ENCODE assay signal across 16 cellular contexts in the genomic region with DNA sequence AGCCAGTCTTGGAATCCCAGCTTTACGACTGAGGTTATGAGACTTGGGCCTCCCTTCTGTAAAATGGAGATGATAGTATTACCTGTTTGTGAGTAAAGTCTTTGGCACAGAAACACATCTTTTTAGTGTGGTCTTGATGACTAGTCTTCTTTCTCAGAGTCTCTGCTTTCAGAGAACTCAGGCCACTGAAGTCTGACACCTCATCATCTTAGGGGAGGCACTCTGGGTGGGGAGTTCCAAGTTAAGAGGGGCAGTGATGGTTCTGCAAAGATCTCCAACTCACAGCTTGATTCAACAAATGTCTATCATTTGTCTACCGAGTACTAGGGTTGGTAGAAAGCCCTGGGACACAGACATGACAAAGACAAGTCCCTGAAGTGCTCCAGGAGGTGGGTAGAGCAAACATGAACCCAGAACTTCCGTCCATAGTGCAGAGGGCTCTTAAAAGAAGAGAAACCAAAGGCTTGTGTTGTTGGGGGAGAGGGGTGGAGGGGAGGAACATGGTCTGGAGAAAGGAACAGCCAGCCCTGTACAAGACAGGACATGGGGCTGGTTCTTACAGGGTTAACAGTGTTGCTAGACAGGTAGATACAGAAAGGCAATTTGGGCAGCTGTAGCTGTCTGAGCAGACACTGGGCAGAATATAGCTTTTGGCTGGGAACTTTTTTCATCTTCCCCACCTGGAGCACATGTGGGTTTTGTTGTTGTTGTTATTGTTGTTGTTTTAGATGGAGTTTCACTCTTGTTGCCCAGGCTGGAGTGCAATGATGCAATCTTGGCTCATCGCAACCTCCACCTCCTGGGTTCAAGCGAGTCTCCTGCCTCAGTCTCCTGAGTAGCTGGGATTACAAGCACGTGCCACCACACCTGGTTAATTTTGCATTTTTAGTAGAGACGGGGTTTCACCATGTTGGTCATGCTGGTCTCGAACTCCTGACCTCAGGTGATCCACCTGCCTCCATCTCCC. TPM values are rescaled to one million over a fixed set of nuclear protein-coding genes. Genes with fewer than 3 reads are reported as not detected.
A peak's percentile ranks its signal among the peaks of the same experiment; 100 is the strongest.
DNase-seq lines count a peak whose midpoint lies in the region; ATAC-seq, FAIRE-seq and TF ChIP-seq lines count a peak whose summit lies in the region.
"Had no signal": no experiment of that assay in that cellular context is flagged by ENCODE, and none has a peak within 500 bp of the region (broad histone marks: within the 10 kb centered on the region; RNA-seq: fewer than 3 reads in every experiment).

No MANE protein-coding gene starts in this region.

- peak; percentile 31; the same call in 1 of the 2 replicates for TF ChIP-seq CTCF in 22Rv1 (IDR thresholded peaks at IDR 0.05)
- TF ChIP-seq CTCF in LNCAP (IDR thresholded peaks at IDR 0.05), result 0 out of 2 replicates have a peak, but pooled peaks have one; percentile 0
- no peak for TF ChIP-seq CTCF in GM12878 (IDR thresholded peaks at IDR 0.05 in 2 of 3, conservative IDR thresholded peaks at IDR 0.05 in 1 of 3; ENCODE audit: control insufficient read depth in 2 of 3, extremely low read depth in 1 of 3, insufficient read depth in 1 of 3, low read depth in 3 of 3, low read length in 3 of 3)

- no peak for TF ChIP-seq RAD21 in GM12878 (IDR thresholded peaks at IDR 0.05; ENCODE audit: insufficient read depth, low read depth, low read length)

- POLR2A ChIA-PET in GM12878 (lab: Charles Lee), result interaction anchor here (0.6 kb wide), 1 partner anchor 12 kb away, joined by 3 read pairs; a partner anchor contains a TSS

- TF ChIP-seq EP300 in GM12878 (IDR thresholded peaks at IDR 0.05; ENCODE audit: borderline replicate concordance in 1 of 2, control insufficient read depth in 1 of 2, low read depth in 2 of 2, low read length in 2 of 2), result no peak

- H3K4me1 ChIP-seq in BLaER1 treated with 17β-estradiol and CSF1 and Interleukin-3, amounts not matched to agents 10 nM and 100 nM, result peaks cover 19 to 95% (median 63%) of the 10 kb centered on the region in 10 experiments
- H3K4me1 ChIP-seq in GM12878 (ENCODE audit: control insufficient read depth, insufficient read depth, low read length), result peaks cover 18% of the 10 kb centered on the region
- H3K4me1 ChIP-seq: foreskin keratinocyte had no signal

- CTCF ChIA-PET in GM12878 (lab: Yijun Ruan, JAX), result interaction anchor here (0.6 to 3.8 kb wide), 23 partner anchors 11 to 406 kb away, joined by 3 to 44 read pairs (median 3); a partner anchor contains a TSS

- H4K20me1 ChIP-seq in BLaER1 treated with 17β-estradiol and CSF1 and Interleukin-3, amounts not matched to agents 10 nM and 100 nM, result peaks cover 0 to 11% (median 0%) of the 10 kb centered on the region in 11 experiments; a peak in 4 of 22 replicates
- no peaks in the 10 kb centered on the region for H4K20me1 ChIP-seq in GM12878 (ENCODE audit: control insufficient read depth, insufficient read depth)

- peaks cover 0 to 24% (median 9%) of the 10 kb centered on the region in 11 experiments; a peak in 11 of 22 replicates for H3K36me3 ChIP-seq in BLaER1 treated with 17β-estradiol and CSF1 and Interleukin-3, amounts not matched to agents 10 nM and 100 nM
- H3K36me3 ChIP-seq in GM12878 (ENCODE audit: control insufficient read depth in 2 of 2, insufficient read depth in 2 of 2, low read length in 1 of 2), result no peaks in the 10 kb centered on the region
- H3K36me3 ChIP-seq: heart right ventricle, neural progenitor cell, transverse colon had no signal

- no peak overlapping the region for H3K4me3 ChIP-seq in BLaER1 treated with 17β-estradiol and CSF1 and Interleukin-3, amounts not matched to agents 10 nM and 100 nM
- H3K4me3 ChIP-seq in GM12878, result no peak overlapping the region
- H3K4me3 ChIP-seq: heart right ventricle, neural progenitor cell, transverse colon had no signal

- H3K27ac ChIP-seq in 22Rv1, result no peak overlapping the region
- peak overlapping the region in 8 of 11 experiments; percentile 29 to 99 (median 78); a peak in 13 of 22 replicates for H3K27ac ChIP-seq in BLaER1 treated with 17β-estradiol and CSF1 and Interleukin-3, amounts not matched to agents 10 nM and 100 nM
- H3K27ac ChIP-seq in GM12878 (ENCODE audit: control insufficient read depth, insufficient read depth), result no peak overlapping the region
- H3K27ac ChIP-seq: foreskin keratinocyte, neural progenitor cell had no signal

- FAIRE-seq in GM12878 (lab: Jason Lieb, UNC), result no peak
- FAIRE-seq: colon had no signal

- peak overlapping the region; percentile 13 for H2AFZ ChIP-seq in GM12878 (ENCODE audit: control insufficient read depth, low read depth, low read length)
- H2AFZ ChIP-seq: neural progenitor cell had no signal

- DNase-seq in GM12878 (ENCODE audit: low read depth, low spot score) (no peak), epidermal melanocyte (ENCODE audit: insufficient read length, low spot score) (no peak), hypothalamus (lab: John Stamatoyannopoulos, UW) (no peak), COLO829 (ENCODE audit: low spot score) (no peak)
- DNase-seq: activated gamma-delta T cell, NCI-H1436 had no signal

- WGBS in GM12878 (ENCODE audit: insufficient coverage, insufficient replicate concordance, low lambda C conversion rate, missing lambda C conversion rate), result 60% methylated on average over 8 of the region's 8 CpGs

- intact Hi-C loops in GM12878 (cut with micrococcal nuclease; ENCODE audit: unreplicated experiment), result loop anchor here (1.0 to 5.0 kb wide), 3 partner anchors 71 to 263 kb away; a partner anchor contains a TSS

- in situ Hi-C loops in GM12878 (cut with MboI), result no loop called here

- H3K4me2 ChIP-seq in BLaER1 treated with 17β-estradiol and CSF1 and Interleukin-3, amounts not matched to agents 10 nM and 100 nM, result peak overlapping the region in 5 of 11 experiments; percentile 4 to 88 (median 86); a peak in 10 of 22 replicates
- H3K4me2 ChIP-seq in GM12878 (ENCODE audit: control insufficient read depth, insufficient read depth), result no peak overlapping the region
- H3K4me2 ChIP-seq: neural progenitor cell had no signal

- peaks cover 9 to 30% (median 24%) of the 10 kb centered on the region in 11 experiments for H3K9me3 ChIP-seq in BLaER1 treated with 17β-estradiol and CSF1 and Interleukin-3, amounts not matched to agents 10 nM and 100 nM (replicated peaks in 1 of 11)
- no peaks in the 10 kb centered on the region for H3K9me3 ChIP-seq in GM12878 (replicated peaks; ENCODE audit: control insufficient read depth, insufficient read depth, low read length)
- H3K9me3 ChIP-seq: heart right ventricle, transverse colon had no signal

- H3K27me3 ChIP-seq in BLaER1 treated with 17β-estradiol and CSF1 and Interleukin-3, amounts not matched to agents 10 nM and 100 nM, result peaks cover 0 to 42% (median 36%) of the 10 kb centered on the region in 11 experiments; a peak in 17 of 22 replicates
- H3K27me3 ChIP-seq in GM12878 (replicated peaks in 1 of 2; ENCODE audit: control insufficient read depth in 2 of 2, insufficient read depth in 2 of 2, low read length in 1 of 2), result peaks cover 3 to 4% of the 10 kb centered on the region in 2 experiments; a peak in 2 of 4 replicates
- H3K27me3 ChIP-seq: heart right ventricle, neural progenitor cell, transverse colon had no signal

- no TSS peak for BruUV-seq in GM12878 (replicated peaks; lab: Mats Ljungman, UMichigan)

- SMC1A ChIA-PET in GM12878 (lab: Charles Lee; ENCODE audit: uncharacterized antibody, unreplicated experiment), result interaction anchor here (0.6 to 2.9 kb wide), 9 partner anchors 11 to 263 kb away, joined by 3 to 13 read pairs (median 4); a partner anchor contains a TSS

- no peak for TF ChIP-seq POLR2A in GM12878 (IDR thresholded peaks at IDR 0.05; ENCODE audit: low read depth, low read length)

- no peak for ATAC-seq in GM12878
- ATAC-seq: effector memory CD8-positive, alpha-beta T cell; foreskin keratinocyte; heart right ventricle; sciatic nerve had no signal

- H3K79me2 ChIP-seq in GM12878 (ENCODE audit: control insufficient read depth, insufficient read depth, low read length), result peaks cover 8% of the 10 kb centered on the region

- peak overlapping the region in 5 of 11 experiments; percentile 17 to 52 (median 33); a peak in 7 of 22 replicates for H3K9ac ChIP-seq in BLaER1 treated with 17β-estradiol and CSF1 and Interleukin-3, amounts not matched to agents 10 nM and 100 nM
- H3K9ac ChIP-seq in GM12878 (ENCODE audit: control insufficient read depth, insufficient read depth, low read length), result no peak overlapping the region
- H3K9ac ChIP-seq: neural progenitor cell had no signal

- RAD21 ChIA-PET in GM12878 (lab: Charles Lee; ENCODE audit: unreplicated experiment), result interaction anchor here (0.8 to 2.0 kb wide), 11 partner anchors 12 to 396 kb away, joined by 3 to 12 read pairs (median 3); a partner anchor contains a TSS

RNA-seq across cellular contexts. Expression of a gene that starts 2.6 kb away (rescaled TPM):
- total RNA-seq in GM12878 (2013; cell fraction: nucleolus; rRNA removed), result 0.19 and 0.54 TPM in 2 replicates
- total RNA-seq in GM12878 (2014; rRNA removed), result 0.11 and 0.33 TPM in 2 replicates
- 0.09 TPM in 1 of 2 replicates, not detected in the other for total RNA-seq in GM12878 (2014; rRNA removed; fragmentation: Illumina TruSeq; extraction: Trizol)
- total RNA-seq in GM12878 (2021), result 0.21 and 0.72 TPM in 2 replicates
- not detected for polyA plus RNA-seq in GM12878 (2011; ENCODE audit: low read depth)
- not detected in 2 replicates for polyA plus RNA-seq in GM12878 (2011; rRNA removed)
- polyA plus RNA-seq in GM12878 (2011; cell fraction: cytosol; rRNA removed), result not detected in 2 replicates
- polyA plus RNA-seq in GM12878 (2011; cell fraction: nucleus; rRNA removed), result 0.18 and 0.25 TPM in 2 replicates
- polyA plus RNA-seq in GM12878 (2012), result 0.08 and 0.43 TPM in 2 replicates
- 0.24 TPM in 1 of 2 replicates, not detected in the other for polyA plus RNA-seq in GM12878 (2014; fragmentation: Illumina TruSeq; extraction: Trizol)
- not detected for polyA plus RNA-seq in GM12878 (2014; fragmentation: Nextera tagmentation; extraction: Ambion mirVana)
- 0.18 and 0.28 TPM in 2 replicates for polyA plus RNA-seq in GM12878 (2014; rRNA removed)
- under 1 TPM in 1 of 2 experiments, not detected in 1; 0.26 TPM for polyA plus RNA-seq in GM12878 (2016; fragmentation: Nextera tagmentation; extraction: Ambion mirVana)
- polyA minus RNA-seq in GM12878 (2011; rRNA and poly(A)+ RNA removed), result 0.21 TPM in 1 of 2 replicates, not detected in the other
- not detected in 2 replicates for polyA minus RNA-seq in GM12878 (2011; cell fraction: cytosol; rRNA and poly(A)+ RNA removed)
- not detected in 2 replicates for polyA minus RNA-seq in GM12878 (2011; cell fraction: nucleus; rRNA and poly(A)+ RNA removed)
- total RNA-seq: foreskin keratinocyte had no signal

RNA-seq across cellular contexts. Expression of a gene that starts 3.7 kb away (rescaled TPM):
- 35.8 and 60.1 TPM in 2 replicates for total RNA-seq in GM12878 (2013; cell fraction: nucleolus; rRNA removed)
- total RNA-seq in GM12878 (2014; rRNA removed) (12.6 and 16.2 TPM in 2 replicates), GM12878 (2014; rRNA removed; fragmentation: Illumina TruSeq; extraction: Trizol) (6.9 and 7.1 TPM in 2 replicates), GM12878 (2021) (15.5 and 21.6 TPM in 2 replicates)
- polyA plus RNA-seq in GM12878 (2011; ENCODE audit: low read depth), result 4.7 TPM
- polyA plus RNA-seq in GM12878 (2011; rRNA removed) (6.7 and 8.4 TPM in 2 replicates), GM12878 (2014; fragmentation: Illumina TruSeq; extraction: Trizol) (7.3 and 10.8 TPM in 2 replicates), GM12878 (2014; fragmentation: Nextera tagmentation; extraction: Ambion mirVana) (1 to 10 TPM; 4.1 to 4.3 TPM), GM12878 (2014; rRNA removed) (15.9 and 16.8 TPM in 2 replicates), GM12878 (2016; fragmentation: Nextera tagmentation; extraction: Ambion mirVana) (10 to 100 TPM; 12.9 to 13.2 TPM)
- 13.5 and 16.1 TPM in 2 replicates for polyA plus RNA-seq in GM12878 (2011; cell fraction: cytosol; rRNA removed)
- polyA plus RNA-seq in GM12878 (2011; cell fraction: nucleus; rRNA removed), result 52.6 and 57.9 TPM in 2 replicates
- polyA plus RNA-seq in GM12878 (2012), result 8.2 and 9.5 TPM in 2 replicates
- polyA minus RNA-seq in GM12878 (2011; rRNA and poly(A)+ RNA removed), result 8.9 and 12.7 TPM in 2 replicates
- 1.9 and 5.7 TPM in 2 replicates for polyA minus RNA-seq in GM12878 (2011; cell fraction: cytosol; rRNA and poly(A)+ RNA removed)
- polyA minus RNA-seq in GM12878 (2011; cell fraction: nucleus; rRNA and poly(A)+ RNA removed), result 16.2 and 24.4 TPM in 2 replicates

RNA-seq across cellular contexts. Expression of a gene that starts 11.9 kb away (rescaled TPM):
- 17.0 and 20.2 TPM in 2 replicates for total RNA-seq in GM12878 (2013; cell fraction: nucleolus; rRNA removed)
- total RNA-seq in GM12878 (2014; rRNA removed) (179 and 204 TPM in 2 replicates), GM12878 (2014; rRNA removed; fragmentation: Illumina TruSeq; extraction: Trizol) (78.5 and 82.1 TPM in 2 replicates), GM12878 (2021) (97.6 and 104 TPM in 2 replicates)
- polyA plus RNA-seq in GM12878 (2011; ENCODE audit: low read depth), result 81.9 TPM
- polyA plus RNA-seq in GM12878 (2011; rRNA removed) (154 and 202 TPM in 2 replicates), GM12878 (2014; fragmentation: Illumina TruSeq; extraction: Trizol) (33.5 and 67.2 TPM in 2 replicates), GM12878 (2014; fragmentation: Nextera tagmentation; extraction: Ambion mirVana) (100 to 1,000 TPM; 488 to 549 TPM), GM12878 (2014; rRNA removed) (202 and 240 TPM in 2 replicates), GM12878 (2016; fragmentation: Nextera tagmentation; extraction: Ambion mirVana) (100 to 1,000 TPM; 267 to 268 TPM)
- polyA plus RNA-seq in GM12878 (2011; cell fraction: cytosol; rRNA removed), result 242 and 318 TPM in 2 replicates
- 108 and 145 TPM in 2 replicates for polyA plus RNA-seq in GM12878 (2011; cell fraction: nucleus; rRNA removed)
- 124 and 139 TPM in 2 replicates for polyA plus RNA-seq in GM12878 (2012)
- 22.3 and 38.4 TPM in 2 replicates for polyA minus RNA-seq in GM12878 (2011; rRNA and poly(A)+ RNA removed)
- 13.1 and 13.3 TPM in 2 replicates for polyA minus RNA-seq in GM12878 (2011; cell fraction: cytosol; rRNA and poly(A)+ RNA removed)
- 16.7 and 20.8 TPM in 2 replicates for polyA minus RNA-seq in GM12878 (2011; cell fraction: nucleus; rRNA and poly(A)+ RNA removed)

RNA-seq across cellular contexts. Expression of a gene that starts 12.1 kb away (rescaled TPM):
- total RNA-seq in GM12878 (2013; cell fraction: nucleolus; rRNA removed), result 59.1 and 67.2 TPM in 2 replicates
- 68.2 and 77.6 TPM in 2 replicates for total RNA-seq in GM12878 (2014; rRNA removed)
- total RNA-seq in GM12878 (2014; rRNA removed; fragmentation: Illumina TruSeq; extraction: Trizol), result 135 and 137 TPM in 2 replicates
- total RNA-seq in GM12878 (2021), result 67.7 and 75.7 TPM in 2 replicates
- polyA plus RNA-seq in GM12878 (2011; ENCODE audit: low read depth), result 102 TPM
- polyA plus RNA-seq in GM12878 (2011; rRNA removed), result 131 and 153 TPM in 2 replicates
- 76.9 and 85.9 TPM in 2 replicates for polyA plus RNA-seq in GM12878 (2011; cell fraction: cytosol; rRNA removed)
- polyA plus RNA-seq in GM12878 (2011; cell fraction: nucleus; rRNA removed), result 121 and 159 TPM in 2 replicates
- polyA plus RNA-seq in GM12878 (2012), result 76.3 and 87.1 TPM in 2 replicates
- polyA plus RNA-seq in GM12878 (2014; fragmentation: Illumina TruSeq; extraction: Trizol), result 158 and 180 TPM in 2 replicates
- polyA plus RNA-seq in GM12878 (2014; fragmentation: Nextera tagmentation; extraction: Ambion mirVana), result 100 to 1,000 TPM in 1 of 2 experiments, 10 to 100 TPM in 1; 77.2 to 128 TPM
- 81.5 and 90.5 TPM in 2 replicates for polyA plus RNA-seq in GM12878 (2014; rRNA removed)
- 100 to 1,000 TPM; 108 to 119 TPM for polyA plus RNA-seq in GM12878 (2016; fragmentation: Nextera tagmentation; extraction: Ambion mirVana)
- 60.5 and 66.6 TPM in 2 replicates for polyA minus RNA-seq in GM12878 (2011; rRNA and poly(A)+ RNA removed)
- polyA minus RNA-seq in GM12878 (2011; cell fraction: cytosol; rRNA and poly(A)+ RNA removed), result 27.2 and 33.1 TPM in 2 replicates
- 31.7 and 76.0 TPM in 2 replicates for polyA minus RNA-seq in GM12878 (2011; cell fraction: nucleus; rRNA and poly(A)+ RNA removed)

RNA-seq across cellular contexts. Expression of a gene that starts 29.1 kb away (rescaled TPM):
- 35.0 and 35.6 TPM in 2 replicates for total RNA-seq in GM12878 (2013; cell fraction: nucleolus; rRNA removed)
- 18.4 and 19.5 TPM in 2 replicates for total RNA-seq in GM12878 (2014; rRNA removed)
- 16.7 and 18.8 TPM in 2 replicates for total RNA-seq in GM12878 (2014; rRNA removed; fragmentation: Illumina TruSeq; extraction: Trizol)
- 22.7 and 23.1 TPM in 2 replicates for total RNA-seq in GM12878 (2021)
- 12.6 TPM for polyA plus RNA-seq in GM12878 (2011; ENCODE audit: low read depth)
- 21.1 and 22.1 TPM in 2 replicates for polyA plus RNA-seq in GM12878 (2011; rRNA removed)
- 30.2 and 39.7 TPM in 2 replicates for polyA plus RNA-seq in GM12878 (2011; cell fraction: cytosol; rRNA removed)
- 36.3 and 39.6 TPM in 2 replicates for polyA plus RNA-seq in GM12878 (2011; cell fraction: nucleus; rRNA removed)
- polyA plus RNA-seq in GM12878 (2012), result 17.7 and 19.0 TPM in 2 replicates
- 17.4 and 19.2 TPM in 2 replicates for polyA plus RNA-seq in GM12878 (2014; fragmentation: Illumina TruSeq; extraction: Trizol)
- polyA plus RNA-seq in GM12878 (2014; fragmentation: Nextera tagmentation; extraction: Ambion mirVana), result 1 to 10 TPM; 3.4 to 3.7 TPM
- 26.6 and 27.8 TPM in 2 replicates for polyA plus RNA-seq in GM12878 (2014; rRNA removed)
- polyA plus RNA-seq in GM12878 (2016; fragmentation: Nextera tagmentation; extraction: Ambion mirVana), result 10 to 100 TPM; 22.0 to 25.9 TPM
- polyA minus RNA-seq in GM12878 (2011; rRNA and poly(A)+ RNA removed), result 19.4 and 39.0 TPM in 2 replicates
- 11.7 and 11.9 TPM in 2 replicates for polyA minus RNA-seq in GM12878 (2011; cell fraction: cytosol; rRNA and poly(A)+ RNA removed)
- polyA minus RNA-seq in GM12878 (2011; cell fraction: nucleus; rRNA and poly(A)+ RNA removed), result 18.0 and 28.1 TPM in 2 replicates

Comparison
In these comparisons a context has a peak if more than half of its experiments do, and no peak if none do; other contexts are left out.
1. H3K27ac ChIP-seq: peak in BLaER1 treated with 17β-estradiol and CSF1 and Interleukin-3, amounts not matched to agents 10 nM and 100 nM (8 of 11); none in 22Rv1 (single experiment) and GM12878 (single experiment).
2. CTCF ChIP-seq: peak in 22Rv1 (single experiment) and LNCAP (single experiment); none in GM12878 (0 of 3).